8 cellular contexts compared by ENCODE assay signal in genomic region chr15:48794697-48795134, GRCh38. TPM values are rescaled to one million over a fixed set of nuclear protein-coding genes. Genes with fewer than 3 reads are reported as not detected.
A peak's percentile ranks its signal among the peaks of the same experiment; 100 is the strongest.
DNase-seq lines count a peak whose midpoint lies in the region; ATAC-seq and TF ChIP-seq lines count a peak whose summit lies in the region.

No MANE protein-coding gene starts in this region.

- H3K27me3 ChIP-seq in heart right ventricle (no peaks in the 10 kb centered on the region), smooth muscle cell (ENCODE audit: low read depth) (no peaks in the 10 kb centered on the region)

- H3K4me3 ChIP-seq in heart right ventricle (peak overlapping the region in 2 of 10 donors; percentile 5 to 11), smooth muscle cell (no peak overlapping the region)

- no peaks in the 10 kb centered on the region for H3K79me2 ChIP-seq in smooth muscle cell (ENCODE audit: low read depth)

- WGBS in heart right ventricle, 2 donors, result 81 to 88% methylated on average over 2 of the region's 2 CpGs
- 79% methylated on average over 2 of the region's 2 CpGs for WGBS in smooth muscle cell (ENCODE audit: low lambda C conversion rate)

- H3K4me2 ChIP-seq in smooth muscle cell, result no peak overlapping the region

- H3K4me1 ChIP-seq in heart right ventricle (peaks cover 0 to 30% (median 5%) of the 10 kb centered on the region in 9 donors), smooth muscle cell (ENCODE audit: low read depth) (peaks cover 17% of the 10 kb centered on the region)

- no peaks in the 10 kb centered on the region for H3K9me3 ChIP-seq in heart right ventricle
- H3K9me3 ChIP-seq in smooth muscle cell (replicated peaks; ENCODE audit: low read depth), result no peaks in the 10 kb centered on the region

- no peaks in the 10 kb centered on the region for H3F3A ChIP-seq in smooth muscle cell (ENCODE audit: low read depth)

- TF ChIP-seq CTCF in heart right ventricle (IDR thresholded peaks at IDR 0.05), result no peak
- TF ChIP-seq CTCF in smooth muscle cell (IDR thresholded peaks at IDR 0.05; ENCODE audit: borderline replicate concordance, insufficient read depth, poor library complexity, severe bottlenecking), result no peak

- H4K20me1 ChIP-seq in smooth muscle cell (ENCODE audit: low read depth), result no peaks in the 10 kb centered on the region

- peak; percentile 19 for DNase-seq in NCI-H1105 treated with DMSO at 0.1 percent for 48 hours (lab: John Stamatoyannopoulos, UW)
- no peak for DNase-seq in NCI-H1105 (lab: John Stamatoyannopoulos, UW)
- DNase-seq in RPMI8226, result peak; percentile 42
- no peak for DNase-seq in heart right ventricle
- DNase-seq in mucosa of gallbladder (ENCODE audit: low spot score), result no peak
- DNase-seq in NCI-H510A treated with DMSO at 0.1 percent for 48 hours (lab: John Stamatoyannopoulos, UW), result no peak
- no peak for DNase-seq in smooth muscle cell (lab: John Stamatoyannopoulos, UW; ENCODE audit: unreplicated experiment)

- peak; percentile 98 for ATAC-seq in HG02870 (IDR thresholded peaks at IDR 0.05; ENCODE audit: unreplicated experiment)
- peak in 5 of 8 donors; percentile 42 to 70 (median 52) for ATAC-seq in heart right ventricle

- no peak overlapping the region for H2AFZ ChIP-seq in smooth muscle cell (ENCODE audit: low read depth)

- H3K27ac ChIP-seq in heart right ventricle, result peak overlapping the region in 6 of 10 donors; percentile 22 to 87 (median 35)
- no peak overlapping the region for H3K27ac ChIP-seq in smooth muscle cell (ENCODE audit: low read depth)

- peaks cover 0 to 40% (median 0%) of the 10 kb centered on the region in 9 donors for H3K36me3 ChIP-seq in heart right ventricle
- H3K36me3 ChIP-seq in smooth muscle cell (ENCODE audit: low read depth), result peaks cover 6% of the 10 kb centered on the region

- intact Hi-C loops in heart right ventricle (cut with DNase I), result loop anchor here in 3 of 10 donors (5.0 to 10.0 kb wide), 2 partner anchors 140 to 437 kb away; no protein-coding TSS in a partner anchor

- H3K9ac ChIP-seq in smooth muscle cell (ENCODE audit: low read depth), result no peak overlapping the region

RNA-seq across cellular contexts. Expression of gene CEP152, which starts 16.2 kb away (rescaled TPM):
- total RNA-seq in heart right ventricle (1 to 10 TPM in 5 of 10 donors, under 1 TPM in 5; 0.51 to 1.8 (median 1.1) TPM), mucosa of gallbladder (5.5 TPM), smooth muscle cell (10.7 and 37.5 TPM in 2 replicates)
- polyA plus RNA-seq in heart right ventricle (1 to 10 TPM in 1 of 2 donors, under 1 TPM in 1; 0.87 to 1.3 TPM), smooth muscle cell (3.9 and 5.9 TPM in 2 replicates)

Comparison
In these comparisons a context has a peak if more than half of its experiments do, and no peak if none do; other contexts are left out.
1. DNase-seq: peak in NCI-H1105 treated with DMSO at 0.1 percent for 48 hours (single experiment) and RPMI8226 (single experiment); none in NCI-H1105 (single experiment), heart right ventricle (0 of 2), mucosa of gallbladder (single experiment), NCI-H510A treated with DMSO at 0.1 percent for 48 hours (single experiment) and smooth muscle cell (single experiment).